ENCODE assay signal across 9 cellular contexts in genomic region chr12:8860165-8860961, GRCh38. TPM values are rescaled to one million over a fixed set of nuclear protein-coding genes. Genes with fewer than 3 reads are reported as not detected.
A peak's percentile ranks its signal among the peaks of the same experiment; 100 is the strongest.
DNase-seq lines count a peak whose midpoint lies in the region; ATAC-seq and TF ChIP-seq lines count a peak whose summit lies in the region.
"Had no signal": no experiment of that assay in that cellular context is flagged by ENCODE, and none has a peak within 500 bp of the region (broad histone marks: within the 10 kb centered on the region; RNA-seq: fewer than 3 reads in every experiment).

No MANE protein-coding gene starts in this region.

- H3K9me3 ChIP-seq in gastroesophageal sphincter: no peaks in the 10 kb centered on the region
- H3K9me3 ChIP-seq in ovary: no peaks in the 10 kb centered on the region

- peak; percentile 23 to 60 (median 49) for TF ChIP-seq CTCF in gastroesophageal sphincter (IDR thresholded peaks at IDR 0.05)
- peak in 2 of 3 donors; percentile 28 to 44 for TF ChIP-seq CTCF in ovary (IDR thresholded peaks at IDR 0.05)

- no peaks in the 10 kb centered on the region for H3K4me1 Mint-ChIP-seq in activated T-cell treated with anti-CD3 and anti-CD28 coated beads, Interleukin-2, amount 50 U/mL, for 24 hours (ENCODE audit: low read depth)

- H3K9me3 Mint-ChIP-seq in activated T-cell treated with anti-CD3 and anti-CD28 coated beads, Interleukin-2, amount 50 U/mL, for 24 hours: no peaks in the 10 kb centered on the region
- H3K9me3 Mint-ChIP-seq: activated naive CD4-positive, alpha-beta T cell treated with anti-CD3 and anti-CD28 coated beads, Interleukin-2, amount 50 U/mL, for 72 hours had no signal

- peak; percentile 60 for ATAC-seq in gastroesophageal sphincter
- ATAC-seq in GM18858 (IDR thresholded peaks at IDR 0.05; ENCODE audit: unreplicated experiment): no peak
- ATAC-seq in GM21786 (IDR thresholded peaks at IDR 0.05; ENCODE audit: unreplicated experiment): no peak

- 57 to 87% methylated on average over 4 of the region's 10 CpGs for WGBS in gastroesophageal sphincter (ENCODE audit: low coverage in 1 of 2), 2 donors
- WGBS in ovary, 3 donors: 59 to 67% (median 66%) methylated on average over 10 of the region's 10 CpGs

- H3K4me3 ChIP-seq in gastroesophageal sphincter: no peak overlapping the region
- no peak overlapping the region for H3K4me3 ChIP-seq in ovary

- no peak overlapping the region for H3K4me3 Mint-ChIP-seq in activated T-cell treated with anti-CD3 and anti-CD28 coated beads, Interleukin-2, amount 50 U/mL, for 24 hours

- H3K4me1 ChIP-seq in gastroesophageal sphincter (no peaks in the 10 kb centered on the region), ovary (ENCODE audit: insufficient read depth) (no peaks in the 10 kb centered on the region)

- H3K27ac Mint-ChIP-seq in activated T-cell treated with anti-CD3 and anti-CD28 coated beads, Interleukin-2, amount 50 U/mL, for 24 hours: no peak overlapping the region
- H3K27ac Mint-ChIP-seq: activated naive CD4-positive, alpha-beta T cell treated with anti-CD3 and anti-CD28 coated beads, Interleukin-2, amount 50 U/mL, for 72 hours had no signal

- H3K36me3 Mint-ChIP-seq in activated T-cell treated with anti-CD3 and anti-CD28 coated beads, Interleukin-2, amount 50 U/mL, for 24 hours (ENCODE audit: low read depth): no peaks in the 10 kb centered on the region
- H3K36me3 Mint-ChIP-seq: activated naive CD4-positive, alpha-beta T cell treated with anti-CD3 and anti-CD28 coated beads, Interleukin-2, amount 50 U/mL, for 72 hours had no signal

- DNase-seq in NCI-H524 (lab: John Stamatoyannopoulos, UW): peak; percentile 1 to 39
- DNase-seq in NCI-H524 treated with DMSO at 0.1 percent for 48 hours (lab: John Stamatoyannopoulos, UW): no peak
- DNase-seq in NCI-H146 treated with DMSO at 0.1 percent for 48 hours (lab: John Stamatoyannopoulos, UW; ENCODE audit: unreplicated experiment): peak; percentile 13
- DNase-seq in activated T-cell treated with anti-CD3 and anti-CD28 coated beads, Interleukin-2, amount 50 U/mL, for 24 hours: peak; percentile 30
- peak; percentile 18 to 51 (median 47) for DNase-seq in ovary

- TF ChIP-seq EP300 in gastroesophageal sphincter (IDR thresholded peaks at IDR 0.05) (no peak), ovary (IDR thresholded peaks at IDR 0.05) (no peak)

- H3K27ac ChIP-seq in gastroesophageal sphincter: no peak overlapping the region
- no peak overlapping the region for H3K27ac ChIP-seq in ovary

- H3K27me3 ChIP-seq in gastroesophageal sphincter (no peaks in the 10 kb centered on the region), ovary (no peaks in the 10 kb centered on the region)

- TF ChIP-seq POLR2A in gastroesophageal sphincter (IDR thresholded peaks at IDR 0.05): no peak
- TF ChIP-seq POLR2A in ovary (IDR thresholded peaks at IDR 0.05): no peak

- no peaks in the 10 kb centered on the region for H3K36me3 ChIP-seq in gastroesophageal sphincter
- H3K36me3 ChIP-seq in ovary: no peaks in the 10 kb centered on the region

- intact Hi-C loops in ovary (cut with DNase I): no loop called here

- H3K27me3 Mint-ChIP-seq in activated T-cell treated with anti-CD3 and anti-CD28 coated beads, Interleukin-2, amount 50 U/mL, for 24 hours: no peaks in the 10 kb centered on the region

RNA-seq across cellular contexts. Expression of gene A2ML1, which starts 37.9 kb away (rescaled TPM):
- 10 to 100 TPM in 1 of 4 donors, 1 to 10 TPM in 2, under 1 TPM in 1; 0.40 to 17.1 (median 2.4) TPM for total RNA-seq in gastroesophageal sphincter
- under 1 TPM in 6 of 7 donors, not detected in 1; 0.07 to 0.80 (median 0.39) TPM for total RNA-seq in ovary
- polyA plus RNA-seq in ovary: under 1 TPM; 0.17 to 0.22 TPM
- total RNA-seq: activated naive CD4-positive, alpha-beta T cell treated with anti-CD3 and anti-CD28 coated beads, Interleukin-2, amount 50 U/mL, for 72 hours had no signal

RNA-seq across cellular contexts. Expression of gene PHC1, which starts 53.9 kb away (rescaled TPM):
- total RNA-seq in gastroesophageal sphincter: 10 to 100 TPM; 22.7 to 52.0 (median 42.1) TPM
- 10 to 100 TPM; 48.3 to 66.6 (median 58.9) TPM for total RNA-seq in ovary
- polyA plus RNA-seq in ovary: 10 to 100 TPM; 35.0 to 36.2 TPM
